ENCODE assay signal across 1 cellular context in the genomic region with DNA sequence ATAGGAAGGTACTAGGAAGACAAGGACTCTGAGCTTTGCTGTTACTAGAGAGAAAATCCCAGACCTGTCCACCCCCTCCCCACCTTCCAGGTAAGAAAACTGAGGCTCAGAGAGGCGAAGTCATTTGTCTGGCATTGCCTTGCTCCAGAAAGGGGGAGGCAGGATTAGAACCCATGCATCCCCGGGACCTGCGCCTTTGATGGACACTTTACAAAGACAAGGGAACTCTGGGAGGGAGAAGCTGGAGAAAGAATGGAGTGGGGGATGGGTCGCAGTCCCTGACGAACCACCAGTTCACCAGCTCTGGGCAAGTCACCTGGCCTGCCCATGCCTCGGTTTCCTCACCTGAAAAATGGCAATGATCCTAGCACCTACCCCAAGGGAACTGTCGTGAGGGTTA.
TF ChIP-seq lines count a peak whose summit lies in the region.

No MANE protein-coding gene starts in this region.

TF ChIP-seq in liver, 16 proteins besides CTCF, POLR2A, EP300 and RAD21 (continued from another document):
- TF ChIP-seq, protein P1, sequence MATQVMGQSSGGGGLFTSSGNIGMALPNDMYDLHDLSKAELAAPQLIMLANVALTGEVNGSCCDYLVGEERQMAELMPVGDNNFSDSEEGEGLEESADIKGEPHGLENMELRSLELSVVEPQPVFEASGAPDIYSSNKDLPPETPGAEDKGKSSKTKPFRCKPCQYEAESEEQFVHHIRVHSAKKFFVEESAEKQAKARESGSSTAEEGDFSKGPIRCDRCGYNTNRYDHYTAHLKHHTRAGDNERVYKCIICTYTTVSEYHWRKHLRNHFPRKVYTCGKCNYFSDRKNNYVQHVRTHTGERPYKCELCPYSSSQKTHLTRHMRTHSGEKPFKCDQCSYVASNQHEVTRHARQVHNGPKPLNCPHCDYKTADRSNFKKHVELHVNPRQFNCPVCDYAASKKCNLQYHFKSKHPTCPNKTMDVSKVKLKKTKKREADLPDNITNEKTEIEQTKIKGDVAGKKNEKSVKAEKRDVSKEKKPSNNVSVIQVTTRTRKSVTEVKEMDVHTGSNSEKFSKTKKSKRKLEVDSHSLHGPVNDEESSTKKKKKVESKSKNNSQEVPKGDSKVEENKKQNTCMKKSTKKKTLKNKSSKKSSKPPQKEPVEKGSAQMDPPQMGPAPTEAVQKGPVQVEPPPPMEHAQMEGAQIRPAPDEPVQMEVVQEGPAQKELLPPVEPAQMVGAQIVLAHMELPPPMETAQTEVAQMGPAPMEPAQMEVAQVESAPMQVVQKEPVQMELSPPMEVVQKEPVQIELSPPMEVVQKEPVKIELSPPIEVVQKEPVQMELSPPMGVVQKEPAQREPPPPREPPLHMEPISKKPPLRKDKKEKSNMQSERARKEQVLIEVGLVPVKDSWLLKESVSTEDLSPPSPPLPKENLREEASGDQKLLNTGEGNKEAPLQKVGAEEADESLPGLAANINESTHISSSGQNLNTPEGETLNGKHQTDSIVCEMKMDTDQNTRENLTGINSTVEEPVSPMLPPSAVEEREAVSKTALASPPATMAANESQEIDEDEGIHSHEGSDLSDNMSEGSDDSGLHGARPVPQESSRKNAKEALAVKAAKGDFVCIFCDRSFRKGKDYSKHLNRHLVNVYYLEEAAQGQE (IDR thresholded peaks at IDR 0.05) = no peak
